In the genomic region with DNA sequence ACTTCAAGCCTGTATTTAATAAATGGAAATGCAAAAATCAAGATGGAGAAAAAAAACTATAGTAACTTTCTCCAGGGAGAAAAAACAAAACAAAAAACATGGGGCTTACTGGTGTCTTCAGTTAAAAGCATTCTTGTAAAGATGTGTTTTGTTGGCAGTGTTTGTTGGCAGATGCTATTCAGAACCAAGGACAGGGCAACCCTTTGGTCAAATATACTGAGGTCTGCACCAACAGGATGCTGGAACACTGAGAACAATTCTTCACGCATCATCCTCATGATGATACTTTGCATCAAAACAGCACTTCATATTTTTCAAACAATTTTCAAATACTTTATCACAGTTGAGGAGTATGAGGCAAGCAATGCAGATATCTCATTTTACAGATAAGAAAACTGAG, we compare ENCODE assay signal across 27 cellular contexts.
"Had no signal": no experiment of that assay in that cellular context is flagged by ENCODE, and none has a peak within 500 bp of the region (broad histone marks: within the 10 kb centered on the region; RNA-seq: fewer than 3 reads in every experiment).

No MANE protein-coding gene starts in this region.

- ATAC-seq: activated CD4-positive, alpha-beta T cell treated with anti-CD3 and anti-CD28 coated beads for 36 hours; activated CD8-positive, alpha-beta memory T cell treated with anti-CD3 and anti-CD28 coated beads, Interleukin-2, amount 10 ng/mL, durations not matched to agents 7 days and 5 days; activated CD8-positive, alpha-beta T cell treated with anti-CD3 and anti-CD28 coated beads, Interleukin-2, amount 10 ng/mL, durations not matched to agents 7 days and 5 days; activated naive CD8-positive, alpha-beta T cell treated with anti-CD3 and anti-CD28 coated beads, Interleukin-2, amount 50 U/mL, for 24 hours; body of pancreas; esophagus mucosa had no signal

- H3K27ac ChIP-seq: adrenal gland, body of pancreas had no signal

- H3K9me3 ChIP-seq: adrenal gland had no signal

- H3K27me3 ChIP-seq: adrenal gland, body of pancreas had no signal

- H3K36me3 ChIP-seq: adrenal gland had no signal

- FAIRE-seq: colon, endometrium, frontal cortex had no signal

- DNase-seq: activated CD4-positive, alpha-beta memory T cell treated with anti-CD3 and anti-CD28 coated beads for 36 hours; activated CD4-positive, alpha-beta T cell treated with anti-CD3 and anti-CD28 coated beads for 36 hours; activated CD4-positive, alpha-beta T cell treated with anti-CD3 and anti-CD28 coated beads, Interleukin-2, amount 10 ng/mL, durations not matched to agents 24 days and 14 days; activated CD4-positive, CD25-positive, alpha-beta regulatory T cell; activated CD4-positive, CD25-positive, alpha-beta regulatory T cell treated with anti-CD3 and anti-CD28 coated beads, Interleukin-2, amount 50 U/mL, for 72 hours; activated CD8-positive, alpha-beta memory T cell treated with anti-CD3 and anti-CD28 coated beads, Interleukin-2, amount 10 ng/mL, durations not matched to agents 7 days and 5 days; activated CD8-positive, alpha-beta memory T cell treated with anti-CD3 and anti-CD28 coated beads, Interleukin-2, amount 50 U/mL, for 4 hours; activated CD8-positive, alpha-beta T cell treated with anti-CD3 and anti-CD28 coated beads, Interleukin-2, amount 10 ng/mL, durations not matched to agents 7 days and 5 days; activated effector memory CD4-positive, alpha-beta T cell treated with anti-CD3 and anti-CD28 coated beads, Interleukin-2, amount 50 U/mL, for 16 hours; activated naive CD4-positive, alpha-beta T cell treated with anti-CD3 and anti-CD28 coated beads for 36 hours; activated naive CD8-positive, alpha-beta T cell treated with anti-CD3 and anti-CD28 coated beads for 36 hours; activated naive CD8-positive, alpha-beta T cell treated with anti-CD3 and anti-CD28 coated beads, Interleukin-2, amount 50 U/mL, for 24 hours; activated T-cell treated with anti-CD3 and anti-CD28 coated beads, Interleukin-2, amount 50 U/mL, for 1 hour; activated T-cell treated with anti-CD3 and anti-CD28 coated beads, Interleukin-2, amount 50 U/mL, for 48 hours; adrenal gland; amygdala; aorta; body of pancreas; caudate nucleus; effector CD8-positive, alpha-beta T cell; foreskin fibroblast; head of caudate nucleus; T-helper 2 cell had no signal

- H3K4me3 ChIP-seq: adrenal gland, body of pancreas had no signal

- H3K4me1 ChIP-seq: adrenal gland, body of pancreas had no signal
